In genomic region chr7:26369519-26370385, GRCh38 we compare ENCODE assay signal across 8 cellular contexts.
A peak's percentile ranks its signal among the peaks of the same experiment; 100 is the strongest.
DNase-seq lines count a peak whose midpoint lies in the region; ATAC-seq and TF ChIP-seq lines count a peak whose summit lies in the region.

No MANE protein-coding gene starts in this region.

- CTCF ChIA-PET in PC-3 (lab: Charles Lee) (interaction anchor here (0.5 to 2.8 kb wide), 30 partner anchors 28 to 960 kb away, joined by 3 to 83 read pairs (median 5); no protein-coding TSS in a partner anchor), mammary epithelial cell (lab: Charles Lee; ENCODE audit: low non-redundant PET) (interaction anchor here (0.5 to 2.3 kb wide), 7 partner anchors 84 to 792 kb away, joined by 3 to 12 read pairs (median 4); no protein-coding TSS in a partner anchor)

- TF ChIP-seq CTCF in KMS-11 (conservative IDR thresholded peaks at IDR 0.05; ENCODE audit: low read depth, low read length): peak; percentile 95
- peak; percentile 84 for TF ChIP-seq CTCF in PC-3 (conservative IDR thresholded peaks at IDR 0.05; ENCODE audit: low read depth, low read length)
- TF ChIP-seq CTCF in mammary epithelial cell (conservative IDR thresholded peaks at IDR 0.05 in 1 of 2, IDR thresholded peaks at IDR 0.05 in 1 of 2; ENCODE audit: extremely low read depth in 1 of 2, insufficient read depth in 1 of 2, low read depth in 1 of 2, low read length in 2 of 2): peak; percentile 69 to 71
- peak; percentile 63 to 72 for TF ChIP-seq CTCF in tibial artery (IDR thresholded peaks at IDR 0.05)

- no peak overlapping the region for H3K4me2 ChIP-seq in KMS-11
- H3K4me2 ChIP-seq in PC-3 (ENCODE audit: low read length): no peak overlapping the region
- no peak overlapping the region for H3K4me2 ChIP-seq in mammary epithelial cell (ENCODE audit: insufficient read depth, low read depth, low read length)

- H3K4me3 ChIP-seq in KMS-11 (IDR thresholded peaks at IDR 0.05; ENCODE audit: insufficient read depth, low read depth, low read length) (no peak overlapping the region), PC-3 (ENCODE audit: low read length) (no peak overlapping the region), mammary epithelial cell (replicated peaks in 1 of 3; ENCODE audit: insufficient read depth in 1 of 3, low read depth in 2 of 3, low read length in 3 of 3) (no peak overlapping the region), tibial artery (no peak overlapping the region)

- H2AFZ ChIP-seq in KMS-11 (ENCODE audit: low read depth) (no peak overlapping the region), PC-3 (ENCODE audit: low read length) (peak overlapping the region; percentile 53; the same call in 1 of the 2 replicates), mammary epithelial cell (ENCODE audit: low read depth, low read length) (no peak overlapping the region)

- dilution Hi-C loops in mammary epithelial cell (cut with HindIII; ENCODE audit: low sequenced_read_pairs): no loop called here

- H3K79me2 ChIP-seq in KMS-11 (ENCODE audit: insufficient read depth, low read depth) (no peaks in the 10 kb centered on the region), PC-3 (ENCODE audit: low read length) (no peaks in the 10 kb centered on the region), mammary epithelial cell (ENCODE audit: insufficient read depth, low read length) (no peaks in the 10 kb centered on the region)

- POLR2A ChIA-PET in PC-3 (lab: Charles Lee; ENCODE audit: unreplicated experiment): no interaction called here

- no peaks in the 10 kb centered on the region for H3K9me2 ChIP-seq in PC-3 (replicated peaks; ENCODE audit: low read length)

- H3K36me3 ChIP-seq in KMS-11 (ENCODE audit: insufficient read depth) (no peaks in the 10 kb centered on the region), PC-3 (ENCODE audit: low read depth, low read length) (peaks cover 4% of the 10 kb centered on the region; the same call in 1 of the 2 replicates), mammary epithelial cell (ENCODE audit: insufficient read depth, low read length) (no peaks in the 10 kb centered on the region), tibial artery (no peaks in the 10 kb centered on the region)

- in situ Hi-C loops in mammary epithelial cell (cut with MboI; ENCODE audit: low sequenced_read_pairs in 2 of 2): loop anchor here (5.0 to 25.0 kb wide), 8 partner anchors 135 to 785 kb away; partner anchors contain the start of genes CBX3 (in 1 of the 2), HNRNPA2B1 (in 1 of the 2), HOXA3 (in 1 of the 2) and HOXA5 (in 1 of the 2)

- H3K9ac ChIP-seq in KMS-11: no peak overlapping the region
- H3K9ac ChIP-seq in PC-3 (ENCODE audit: low read length): no peak overlapping the region
- H3K9ac ChIP-seq in mammary epithelial cell (ENCODE audit: insufficient read depth, low read length): peak overlapping the region; percentile 12

- BruUV-seq in PC-3 (replicated peaks; lab: Mats Ljungman, UMichigan) (no TSS peak), mammary epithelial cell (replicated peaks; lab: Mats Ljungman, UMichigan) (no TSS peak)

- peak; percentile 19 for DNase-seq in stimulated activated CD4-positive, alpha-beta T cell treated with anti-CD3 and anti-CD28 coated beads, Interleukin-2, amount 100 ng/mL, for 4 hours (ENCODE audit: low read depth)
- no peak for DNase-seq in stimulated activated CD4-positive, alpha-beta T cell treated with anti-CD3 and anti-CD28 coated beads, Interleukin-12 subunit alpha, Interleukin-12 subunit beta, amount 100 ng/mL, for 4 hours
- DNase-seq in PC-3 (peak; percentile 82), mammary epithelial cell (peak; percentile 39), kidney tubule cell (ENCODE audit: low spot score) (peak; percentile 70), tibial artery (no peak)

- ATAC-seq in PC-3: peak; percentile 72
- ATAC-seq in GM21529 (IDR thresholded peaks at IDR 0.05; ENCODE audit: unreplicated experiment): no peak

- no peaks in the 10 kb centered on the region; the same call in 1 of the 2 replicates for H3K27me3 ChIP-seq in KMS-11 (ENCODE audit: insufficient read depth, low read depth)
- no peaks in the 10 kb centered on the region for H3K27me3 ChIP-seq in PC-3 (ENCODE audit: low read length)
- no peaks in the 10 kb centered on the region for H3K27me3 ChIP-seq in mammary epithelial cell (ENCODE audit: insufficient read depth, low read length)
- H3K27me3 ChIP-seq in tibial artery: peaks cover 0 to 93% of the 10 kb centered on the region in 2 donors

- no peaks in the 10 kb centered on the region for H3F3A ChIP-seq in PC-3 (ENCODE audit: low read length, unreplicated experiment)

- 47% methylated on average over 8 of the region's 8 CpGs for WGBS in mammary epithelial cell (ENCODE audit: low coverage, missing lambda C conversion rate)

- H3K4me1 ChIP-seq in KMS-11 (ENCODE audit: low read depth, poor library complexity, severe bottlenecking): peaks cover 18% of the 10 kb centered on the region
- H3K4me1 ChIP-seq in PC-3 (ENCODE audit: insufficient read depth, low read length): no peaks in the 10 kb centered on the region; the same call in 1 of the 2 replicates
- peaks cover 2% of the 10 kb centered on the region for H3K4me1 ChIP-seq in mammary epithelial cell (ENCODE audit: insufficient read depth, low read length)
- no peaks in the 10 kb centered on the region for H3K4me1 ChIP-seq in tibial artery

- intact Hi-C loops in PC-3 (cut with micrococcal nuclease): loop anchor here (1.0 to 5.0 kb wide), 7 partner anchors 29 to 792 kb away; partner anchors contain the start of gene SKAP2
- intact Hi-C loops in mammary epithelial cell (cut with micrococcal nuclease): loop anchor here (1.0 kb wide), 4 partner anchors 131 to 792 kb away; partner anchors contain the start of gene HOXA5
- intact Hi-C loops in tibial artery (cut with DNase I; ENCODE audit: low total_unique reads): loop anchor here (2.0 to 10.0 kb wide), 5 partner anchors 172 to 791 kb away; partner anchors contain the start of gene SKAP2

- no peak overlapping the region for H3K27ac ChIP-seq in KMS-11
- H3K27ac ChIP-seq in PC-3 (ENCODE audit: low read length): no peak overlapping the region
- no peak overlapping the region for H3K27ac ChIP-seq in mammary epithelial cell (ENCODE audit: insufficient read depth, low read depth, low read length)
- no peak overlapping the region for H3K27ac ChIP-seq in tibial artery

- H3K9me3 ChIP-seq in PC-3 (ENCODE audit: low read length) (no peaks in the 10 kb centered on the region), mammary epithelial cell (replicated peaks; ENCODE audit: insufficient read depth, low read length) (no peaks in the 10 kb centered on the region), tibial artery (no peaks in the 10 kb centered on the region)

- H4K20me1 ChIP-seq in KMS-11 (ENCODE audit: insufficient read depth) (no peaks in the 10 kb centered on the region), PC-3 (ENCODE audit: low read length) (no peaks in the 10 kb centered on the region), mammary epithelial cell (ENCODE audit: insufficient read depth, low read length) (no peaks in the 10 kb centered on the region)

Comparison
In these comparisons a context has a peak if more than half of its experiments do, and no peak if none do; other contexts are left out.
1. DNase-seq: peak in stimulated activated CD4-positive, alpha-beta T cell treated with anti-CD3 and anti-CD28 coated beads, Interleukin-2, amount 100 ng/mL, for 4 hours (single experiment), PC-3 (single experiment), mammary epithelial cell (single experiment) and kidney tubule cell (single experiment); none in stimulated activated CD4-positive, alpha-beta T cell treated with anti-CD3 and anti-CD28 coated beads, Interleukin-12 subunit alpha, Interleukin-12 subunit beta, amount 100 ng/mL, for 4 hours (single experiment) and tibial artery (0 of 2).
2. Peak in every context shown above with its lines, with median percentiles within 50 percentile points of each other: CTCF ChIP-seq.